Comparison of ENCODE assay signal across 7 cellular contexts in the genomic region with DNA sequence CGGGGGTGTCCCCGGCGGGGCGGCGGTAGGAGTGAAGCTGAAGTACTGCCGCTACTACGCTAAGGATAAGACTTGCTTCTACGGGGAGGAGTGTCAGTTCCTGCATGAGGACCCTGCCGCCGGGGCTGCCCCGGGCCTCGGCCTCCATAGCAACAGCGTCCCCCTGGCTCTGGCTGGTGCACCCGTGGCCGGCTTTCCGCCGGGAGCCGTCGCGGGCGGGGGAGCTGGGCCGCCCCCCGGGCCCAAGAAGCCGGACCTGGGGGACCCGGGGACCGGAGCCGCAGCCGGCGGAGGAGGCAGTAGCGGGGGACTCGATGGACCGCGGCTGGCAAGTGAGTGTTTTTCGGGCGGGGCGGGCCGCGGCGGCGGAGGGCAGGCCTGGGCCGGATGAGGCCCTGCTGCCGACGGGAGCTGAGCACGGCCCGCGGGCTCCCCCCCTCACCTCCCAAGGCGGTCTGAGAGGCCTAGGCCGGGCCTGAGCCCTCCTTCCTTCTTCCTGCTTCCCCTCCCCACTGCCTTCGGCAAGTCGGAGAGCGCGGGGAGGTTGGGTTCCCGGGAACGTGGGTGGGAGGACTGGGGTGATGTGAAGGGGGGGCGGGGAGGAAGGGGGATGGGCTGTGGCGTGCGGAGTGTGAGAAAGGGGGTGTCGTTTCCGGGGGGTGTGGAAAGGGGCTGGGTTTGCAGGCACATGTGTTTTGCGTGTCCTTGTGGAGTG. TPM values are rescaled to one million over a fixed set of nuclear protein-coding genes. Genes with fewer than 3 reads are reported as not detected.
A peak's percentile ranks its signal among the peaks of the same experiment; 100 is the strongest.
DNase-seq lines count a peak whose midpoint lies in the region; ATAC-seq, FAIRE-seq and TF ChIP-seq lines count a peak whose summit lies in the region.

No MANE protein-coding gene starts in this region.

- no peaks in the 10 kb centered on the region for H3K36me3 ChIP-seq in keratinocyte (ENCODE audit: control insufficient read depth in 2 of 2, extremely low read depth in 1 of 2, insufficient read depth in 2 of 2, low read length in 2 of 2)

- dilution Hi-C loops in keratinocyte (cut with MboI; ENCODE audit: extremely low pct_ligation_motif_present, low sequenced_read_pairs), result no loop called here

- H3K27ac ChIP-seq in keratinocyte (ENCODE audit: control insufficient read depth, insufficient read depth, low read length), result peak overlapping the region; percentile 78

- no peak overlapping the region for H3K4me2 ChIP-seq in keratinocyte (ENCODE audit: control insufficient read depth, extremely low read depth, insufficient read depth, low read depth, low read length)

- H3K27me3 ChIP-seq in keratinocyte (ENCODE audit: control insufficient read depth, extremely low read depth, insufficient read depth, low read length), result no peaks in the 10 kb centered on the region

- peaks cover 21% of the 10 kb centered on the region for H3K4me1 ChIP-seq in keratinocyte (ENCODE audit: control insufficient read depth, extremely low read depth, insufficient read depth, low read length)

- DNase-seq in NCI-H2196 (lab: John Stamatoyannopoulos, UW; ENCODE audit: unreplicated experiment) (peak; percentile 33), keratinocyte (ENCODE audit: low read depth, low spot score) (peak; percentile 57)
- peak; percentile 83 for DNase-seq in central memory CD4-positive, alpha-beta T cell
- DNase-seq in stimulated activated CD4-positive, alpha-beta T cell treated with anti-CD3 and anti-CD28 coated beads, Interleukin-12 subunit alpha, Interleukin-12 subunit beta, amount 100 ng/mL, for 4 hours, result peak; percentile 88

- peaks cover 42% of the 10 kb centered on the region for H3K79me2 ChIP-seq in keratinocyte (ENCODE audit: control insufficient read depth, insufficient read depth, low read length)

- ATAC-seq in GM18502 (IDR thresholded peaks at IDR 0.05; ENCODE audit: poor library complexity, unreplicated experiment), result peak; percentile 52
- ATAC-seq in HG02840 (IDR thresholded peaks at IDR 0.05; ENCODE audit: low FRiP score, unreplicated experiment), result peak; percentile 39
- ATAC-seq in activated CD4-positive, CD25-positive, alpha-beta regulatory T cell treated with anti-CD3 and anti-CD28 coated beads, Interleukin-2, amount 50 U/mL, for 24 hours, result peak; percentile 66 to 71

- H3K9me3 ChIP-seq in keratinocyte (ENCODE audit: control insufficient read depth, low read depth, low read length), result no peaks in the 10 kb centered on the region

- TF ChIP-seq CTCF in keratinocyte (optimal IDR thresholded peaks at IDR 0.05 in 1 of 3, IDR thresholded peaks at IDR 0.05 in 1 of 3, conservative IDR thresholded peaks at IDR 0.05 in 1 of 3; ENCODE audit: extremely low read depth in 1 of 3, insufficient read depth in 2 of 3, low read length in 3 of 3), result no peak

- no peak for FAIRE-seq in keratinocyte (lab: Jason Lieb, UNC)

- H3K4me3 ChIP-seq in keratinocyte (ENCODE audit: control insufficient read depth in 2 of 3, extremely low read depth in 1 of 3, insufficient read depth in 2 of 3, low read depth in 1 of 3, low read length in 3 of 3), result peak overlapping the region; percentile 69 to 84 (median 84)

- H3K9ac ChIP-seq in keratinocyte (ENCODE audit: control insufficient read depth, extremely low read depth, insufficient read depth, low read length), result peak overlapping the region; percentile 80

- H3K9me1 ChIP-seq in keratinocyte (ENCODE audit: control insufficient read depth, extremely low read depth, insufficient read depth, low read length), result no peaks in the 10 kb centered on the region

- peak overlapping the region; percentile 63 for H2AFZ ChIP-seq in keratinocyte (ENCODE audit: control insufficient read depth, low read length)

- no peaks in the 10 kb centered on the region for H4K20me1 ChIP-seq in keratinocyte (ENCODE audit: control insufficient read depth, extremely low read depth, insufficient read depth, low read length)

RNA-seq across cellular contexts. Expression of a gene that starts 0.6 kb away (rescaled TPM):
- 11.8 to 16.8 TPM (median 12.1 TPM) in 3 replicates for polyA plus RNA-seq in keratinocyte
- polyA plus RNA-seq in keratinocyte (2011; ENCODE audit: low read depth), result 4.9 TPM
- polyA plus RNA-seq in keratinocyte (2011; cell fraction: cytosol; rRNA removed), result 6.4 and 12.8 TPM in 2 replicates
- polyA plus RNA-seq in keratinocyte (2011; cell fraction: nucleus; rRNA removed), result 18.1 and 22.7 TPM in 2 replicates
- 9.2 and 12.0 TPM in 2 replicates for polyA plus RNA-seq in keratinocyte (2012; ENCODE audit: low replicate concordance)
- polyA minus RNA-seq in keratinocyte, result 8.2 to 42.2 TPM (median 32.7 TPM) in 3 replicates
- polyA minus RNA-seq in keratinocyte (2011; cell fraction: cytosol; rRNA and poly(A)+ RNA removed), result 19.0 TPM
- polyA minus RNA-seq in keratinocyte (2011; cell fraction: nucleus; rRNA and poly(A)+ RNA removed), result 27.3 and 44.6 TPM in 2 replicates

RNA-seq across cellular contexts. Expression of a gene that starts 38.5 kb away (rescaled TPM):
- not detected in 3 replicates for polyA plus RNA-seq in keratinocyte
- not detected for polyA plus RNA-seq in keratinocyte (2011; ENCODE audit: low read depth)
- not detected in 2 replicates for polyA plus RNA-seq in keratinocyte (2011; cell fraction: cytosol; rRNA removed)
- polyA plus RNA-seq in keratinocyte (2011; cell fraction: nucleus; rRNA removed), result not detected in 2 replicates
- polyA plus RNA-seq in keratinocyte (2012; ENCODE audit: low replicate concordance), result not detected in 2 replicates
- not detected in 3 replicates for polyA minus RNA-seq in keratinocyte
- polyA minus RNA-seq in keratinocyte (2011; cell fraction: cytosol; rRNA and poly(A)+ RNA removed), result not detected
- not detected in 2 replicates for polyA minus RNA-seq in keratinocyte (2011; cell fraction: nucleus; rRNA and poly(A)+ RNA removed)

Comparison
In these comparisons a context has a peak if more than half of its experiments do, and no peak if none do; other contexts are left out.
1. Peak in every context shown above with its lines: DNase-seq, ATAC-seq, H3K4me3 ChIP-seq and H3K27ac ChIP-seq.
2. DNase-seq: peak in every context shown above with its lines; median percentile 88 in stimulated activated CD4-positive, alpha-beta T cell treated with anti-CD3 and anti-CD28 coated beads, Interleukin-12 subunit alpha, Interleukin-12 subunit beta, amount 100 ng/mL, for 4 hours; 83 in central memory CD4-positive, alpha-beta T cell; 57 in keratinocyte; 33 in NCI-H2196.